Comparison of ENCODE assay signal across 8 cellular contexts in genomic region chrX:65707153-65707552, GRCh38. TPM values are rescaled to one million over a fixed set of nuclear protein-coding genes. Genes with fewer than 3 reads are reported as not detected.
DNase-seq lines count a peak whose midpoint lies in the region; ATAC-seq and TF ChIP-seq lines count a peak whose summit lies in the region.
"Had no signal": no experiment of that assay in that cellular context is flagged by ENCODE, and none has a peak within 500 bp of the region (broad histone marks: within the 10 kb centered on the region; RNA-seq: fewer than 3 reads in every experiment).

No MANE protein-coding gene starts in this region.

- H3K4me3 ChIP-seq in HEK293 (ENCODE audit: low read depth, low read length) (no peak overlapping the region), RWPE2 (ENCODE audit: severe bottlenecking) (no peak overlapping the region), esophagus muscularis mucosa (no peak overlapping the region)

- POLR2A ChIA-PET in HEK293 (lab: Yijun Ruan, JAX), result interaction anchor here (0.7 kb wide), 1 partner anchor 9 kb away, joined by 3 read pairs; no protein-coding TSS in a partner anchor

- H3K36me3 Mint-ChIP-seq in stimulated activated effector memory CD8-positive, alpha-beta T cell treated with anti-CD3 and anti-CD28 coated beads, Interleukin-12 subunit alpha, Interleukin-12 subunit beta, amount 100 ng/mL, for 72 hours, result peaks cover 85% of the 10 kb centered on the region

- H3K27me3 ChIP-seq in RWPE2 (ENCODE audit: insufficient read depth, poor library complexity, severe bottlenecking), result no peaks in the 10 kb centered on the region
- no peaks in the 10 kb centered on the region for H3K27me3 ChIP-seq in esophagus muscularis mucosa

- 59% methylated on average over 2 of the region's 2 CpGs for WGBS in esophagus muscularis mucosa

- CTCF ChIA-PET in HEK293 (lab: Yijun Ruan, JAX), result no interaction called here

- no peaks in the 10 kb centered on the region for H3K9me3 Mint-ChIP-seq in stimulated activated effector memory CD8-positive, alpha-beta T cell treated with anti-CD3 and anti-CD28 coated beads, Interleukin-12 subunit alpha, Interleukin-12 subunit beta, amount 100 ng/mL, for 72 hours

- no peak for ATAC-seq in RWPE2 (ENCODE audit: low read depth)
- ATAC-seq in stimulated activated effector memory CD8-positive, alpha-beta T cell treated with anti-CD3 and anti-CD28 coated beads, Interleukin-12 subunit alpha, Interleukin-12 subunit beta, amount 100 ng/mL, for 72 hours, result no peak

- H3K27ac ChIP-seq in HEK293 (ENCODE audit: extremely low read depth, low read depth, low read length) (no peak overlapping the region), RWPE2 (ENCODE audit: poor library complexity, severe bottlenecking) (peak overlapping the region; percentile 78), esophagus muscularis mucosa (replicated peaks in 1 of 4) (peak overlapping the region; percentile 80 to 87 (median 82))
- H3K27ac ChIP-seq: VCaP had no signal

- H3K4me1 ChIP-seq in HEK293 (ENCODE audit: control insufficient read depth, insufficient read depth, low read length) (no peaks in the 10 kb centered on the region), RWPE2 (ENCODE audit: insufficient read depth, poor library complexity, severe bottlenecking) (peaks cover 17% of the 10 kb centered on the region), esophagus muscularis mucosa (peaks cover 54 to 75% (median 67%) of the 10 kb centered on the region in 4 donors)

- H3K4me1 Mint-ChIP-seq in stimulated activated effector memory CD8-positive, alpha-beta T cell treated with anti-CD3 and anti-CD28 coated beads, Interleukin-12 subunit alpha, Interleukin-12 subunit beta, amount 100 ng/mL, for 72 hours, result peaks cover 52% of the 10 kb centered on the region

- no peak for TF ChIP-seq POLR2A in esophagus muscularis mucosa (IDR thresholded peaks at IDR 0.05; ENCODE audit: low read depth)

- intact Hi-C loops in esophagus muscularis mucosa (cut with DNase I), result loop anchor here (5.0 kb wide), 1 partner anchor 110 kb away; no protein-coding TSS in a partner anchor

- TF ChIP-seq EP300 in esophagus muscularis mucosa (IDR thresholded peaks at IDR 0.05), result no peak

- no peak for TF ChIP-seq CTCF in HEK293 (tag by site-specific recombination; IDR thresholded peaks at IDR 0.05)
- TF ChIP-seq CTCF in RWPE2 (IDR thresholded peaks at IDR 0.05; ENCODE audit: poor library complexity, severe bottlenecking), result no peak
- TF ChIP-seq CTCF in esophagus muscularis mucosa (IDR thresholded peaks at IDR 0.05), result no peak

- H3K4me3 Mint-ChIP-seq in stimulated activated effector memory CD8-positive, alpha-beta T cell treated with anti-CD3 and anti-CD28 coated beads, Interleukin-12 subunit alpha, Interleukin-12 subunit beta, amount 100 ng/mL, for 72 hours, result peak overlapping the region; percentile 58

- H3K27ac Mint-ChIP-seq in stimulated activated effector memory CD8-positive, alpha-beta T cell treated with anti-CD3 and anti-CD28 coated beads, Interleukin-12 subunit alpha, Interleukin-12 subunit beta, amount 100 ng/mL, for 72 hours, result peak overlapping the region; percentile 96

- H3K36me3 ChIP-seq in HEK293 (ENCODE audit: control insufficient read depth in 2 of 2, insufficient read depth in 1 of 2, low read length in 2 of 2), result no peaks in the 10 kb centered on the region
- peaks cover 21% of the 10 kb centered on the region for H3K36me3 ChIP-seq in RWPE2 (ENCODE audit: low read depth)
- no peaks in the 10 kb centered on the region for H3K36me3 ChIP-seq in esophagus muscularis mucosa

- DNase-seq in RWPE2 (ENCODE audit: low spot score), result no peak
- DNase-seq in esophagus muscularis mucosa (ENCODE audit: extremely low spot score), result no peak
- no peak for DNase-seq in stimulated activated effector memory CD8-positive, alpha-beta T cell treated with anti-CD3 and anti-CD28 coated beads, Interleukin-12 subunit alpha, Interleukin-12 subunit beta, amount 100 ng/mL, for 72 hours (ENCODE audit: low spot score in 2 of 2)
- DNase-seq in NCI-H524 treated with DMSO at 0.1 percent for 48 hours (lab: John Stamatoyannopoulos, UW), result no peak
- no peak for DNase-seq in SKM-1 (lab: John Stamatoyannopoulos, UW; ENCODE audit: unreplicated experiment)
- DNase-seq in NCI-H345 (lab: John Stamatoyannopoulos, UW), result no peak

- H3K9me3 ChIP-seq in HEK293 (ENCODE audit: control insufficient read depth, insufficient read depth, low read depth, low read length) (no peaks in the 10 kb centered on the region; the same call in 1 of the 2 replicates), RWPE2 (ENCODE audit: severe bottlenecking) (no peaks in the 10 kb centered on the region), esophagus muscularis mucosa (no peaks in the 10 kb centered on the region)

TF ChIP-seq in HEK293, 187 proteins besides CTCF, POLR2A, EP300 and RAD21:
- TF ChIP-seq SCRT2 (tag by site-specific recombination; IDR thresholded peaks at IDR 0.05), result no peak; the same call in 1 of the 2 replicates
- TF ChIP-seq IKZF3 (tag by site-specific recombination; IDR thresholded peaks at IDR 0.05), result no peak
- peak; percentile 79 for TF ChIP-seq SCRT1 (tag by site-specific recombination; IDR thresholded peaks at IDR 0.05; ENCODE audit: borderline replicate concordance)
- no peak for TF ChIP-seq ZSCAN23 (tag by site-specific recombination; IDR thresholded peaks at IDR 0.05)
- 0 out of 2 replicates have a peak, but pooled peaks have one; percentile 13 for TF ChIP-seq ZFHX2 (tag by site-specific recombination; conservative IDR thresholded peaks at IDR 0.05)
- no peak for TF ChIP-seq ZNF626 (tag by site-specific recombination; IDR thresholded peaks at IDR 0.05)
- no peak for TF ChIP-seq SP3 (tag by site-specific recombination; IDR thresholded peaks at IDR 0.05)
- TF ChIP-seq ZNF214 (tag by site-specific recombination; IDR thresholded peaks at IDR 0.05; ENCODE audit: borderline replicate concordance), result no peak
- no peak for TF ChIP-seq ZNF830 (tag by site-specific recombination; IDR thresholded peaks at IDR 0.05; ENCODE audit: low read depth)

RNA-seq across cellular contexts. Expression of gene MSN, which starts 39.7 kb away (rescaled TPM):
- 100 to 1,000 TPM; 206 to 311 (median 290) TPM for total RNA-seq in esophagus muscularis mucosa
